Comparison of ENCODE assay signal across 9 cellular contexts in genomic region chr3:119580148-119580760, GRCh38. TPM values are rescaled to one million over a fixed set of nuclear protein-coding genes. Genes with fewer than 3 reads are reported as not detected.
DNase-seq lines count a peak whose midpoint lies in the region; ATAC-seq and TF ChIP-seq lines count a peak whose summit lies in the region.
"Had no signal": no experiment of that assay in that cellular context is flagged by ENCODE, and none has a peak within 500 bp of the region (broad histone marks: within the 10 kb centered on the region; RNA-seq: fewer than 3 reads in every experiment).

No MANE protein-coding gene starts in this region.

- H3K4me1 ChIP-seq in RWPE2 (ENCODE audit: insufficient read depth, poor library complexity, severe bottlenecking) (peaks cover 7% of the 10 kb centered on the region), esophagus muscularis mucosa (peaks cover 9 to 24% (median 20%) of the 10 kb centered on the region in 4 donors)

- H3K27ac ChIP-seq in RWPE2 (ENCODE audit: poor library complexity, severe bottlenecking) = no peak overlapping the region
- peak overlapping the region; percentile 88 to 95 (median 90) for H3K27ac ChIP-seq in esophagus muscularis mucosa (replicated peaks in 1 of 4)

- H3K27ac Mint-ChIP-seq in naive B cell = peak overlapping the region; percentile 93 to 99 (median 99)

- H3K4me3 Mint-ChIP-seq in naive B cell = peak overlapping the region; percentile 92 to 99 (median 99)

- peak; percentile 50 for ATAC-seq in GM18858 (IDR thresholded peaks at IDR 0.05; ENCODE audit: unreplicated experiment)
- peak; percentile 73 for ATAC-seq in HG03025 (IDR thresholded peaks at IDR 0.05; ENCODE audit: low FRiP score, unreplicated experiment)
- no peak for ATAC-seq in RWPE2 (ENCODE audit: low read depth)
- peak; percentile 75 to 79 for ATAC-seq in naive B cell (ENCODE audit: low read depth in 2 of 2)

- H3K9me3 Mint-ChIP-seq in naive B cell = no peaks in the 10 kb centered on the region

- no peak for TF ChIP-seq POLR2A in esophagus muscularis mucosa (IDR thresholded peaks at IDR 0.05; ENCODE audit: low read depth)

- peak overlapping the region; percentile 64 for H3K4me3 ChIP-seq in AG10803 (ENCODE audit: low read length)
- H3K4me3 ChIP-seq in RWPE2 (ENCODE audit: severe bottlenecking) = peak overlapping the region; percentile 57
- peak overlapping the region; percentile 64 to 75 (median 68) for H3K4me3 ChIP-seq in esophagus muscularis mucosa

- no peaks in the 10 kb centered on the region for H3K27me3 ChIP-seq in RWPE2 (ENCODE audit: insufficient read depth, poor library complexity, severe bottlenecking)
- H3K27me3 ChIP-seq in esophagus muscularis mucosa = no peaks in the 10 kb centered on the region

- 36% methylated on average over 11 of the region's 11 CpGs for WGBS in esophagus muscularis mucosa

- TF ChIP-seq CTCF in AG10803 (conservative IDR thresholded peaks at IDR 0.05; ENCODE audit: low read length) = no peak
- no peak for TF ChIP-seq CTCF in RWPE2 (IDR thresholded peaks at IDR 0.05; ENCODE audit: poor library complexity, severe bottlenecking)
- TF ChIP-seq CTCF in esophagus muscularis mucosa (IDR thresholded peaks at IDR 0.05) = peak in 1 of 3 experiments; percentile 13

- no peaks in the 10 kb centered on the region for H3K36me3 ChIP-seq in RWPE2 (ENCODE audit: low read depth)
- H3K36me3 ChIP-seq in esophagus muscularis mucosa = peaks cover 0 to 7% (median 0%) of the 10 kb centered on the region in 4 donors

- no peaks in the 10 kb centered on the region for H3K27me3 Mint-ChIP-seq in naive B cell

- intact Hi-C loops in esophagus muscularis mucosa (cut with DNase I) = no loop called here

- DNase-seq in AG10803 (ENCODE audit: low read depth) (peak; percentile 14), RWPE2 (ENCODE audit: low spot score) (no peak), esophagus muscularis mucosa (ENCODE audit: extremely low spot score) (no peak), naive B cell (peak; percentile 56), D341Med (ENCODE audit: low spot score) (no peak)
- no peak for DNase-seq in stimulated activated naive CD4-positive, alpha-beta T cell (lab: John Stamatoyannopoulos, UW)

- peaks cover 17 to 25% (median 23%) of the 10 kb centered on the region in 3 donors for H3K4me1 Mint-ChIP-seq in naive B cell

- H3K9me3 ChIP-seq in RWPE2 (ENCODE audit: severe bottlenecking) = no peaks in the 10 kb centered on the region
- no peaks in the 10 kb centered on the region for H3K9me3 ChIP-seq in esophagus muscularis mucosa

- TF ChIP-seq EP300 in esophagus muscularis mucosa (IDR thresholded peaks at IDR 0.05) = no peak

- H3K36me3 Mint-ChIP-seq in naive B cell = no peaks in the 10 kb centered on the region

RNA-seq across cellular contexts. Expression of gene ADPRH, which starts 1.0 kb away (rescaled TPM):
- 10 to 100 TPM; 10.4 to 17.8 (median 14.1) TPM for total RNA-seq in esophagus muscularis mucosa
- 10 to 100 TPM; 10.4 to 16.8 (median 14.4) TPM for polyA plus RNA-seq in naive B cell (ENCODE audit: low read depth in 6 of 6)

RNA-seq across cellular contexts. Expression of gene PLA1A, which starts 17.4 kb away (rescaled TPM):
- total RNA-seq in esophagus muscularis mucosa = 1 to 10 TPM; 1.5 to 2.9 (median 2.0) TPM
- polyA plus RNA-seq in naive B cell (ENCODE audit: low read depth in 6 of 6) = not detected
- total RNA-seq: M059J had no signal

RNA-seq across cellular contexts. Expression of gene CD80, which starts 20.8 kb away (rescaled TPM):
- total RNA-seq in esophagus muscularis mucosa = 1 to 10 TPM in 1 of 4 donors, under 1 TPM in 1, not detected in 2; 0.26 to 1.3 TPM
- polyA plus RNA-seq in naive B cell (ENCODE audit: low read depth in 6 of 6) = 1 to 10 TPM in 1 of 6 donors, under 1 TPM in 4, not detected in 1; 0.60 to 1.1 (median 0.94) TPM
- total RNA-seq: M059J had no signal

Comparison
In these comparisons a context has a peak if more than half of its experiments do, and no peak if none do; other contexts are left out.
1. DNase-seq: peak in AG10803 (single experiment) and naive B cell (single experiment); none in RWPE2 (single experiment), esophagus muscularis mucosa (single experiment), D341Med (single experiment) and stimulated activated naive CD4-positive, alpha-beta T cell (0 of 6).
2. Peak in every context shown above with its lines, with median percentiles within 50 percentile points of each other: H3K4me3 ChIP-seq.